Comparison of ENCODE assay signal across 2 cellular contexts in the genomic region with DNA sequence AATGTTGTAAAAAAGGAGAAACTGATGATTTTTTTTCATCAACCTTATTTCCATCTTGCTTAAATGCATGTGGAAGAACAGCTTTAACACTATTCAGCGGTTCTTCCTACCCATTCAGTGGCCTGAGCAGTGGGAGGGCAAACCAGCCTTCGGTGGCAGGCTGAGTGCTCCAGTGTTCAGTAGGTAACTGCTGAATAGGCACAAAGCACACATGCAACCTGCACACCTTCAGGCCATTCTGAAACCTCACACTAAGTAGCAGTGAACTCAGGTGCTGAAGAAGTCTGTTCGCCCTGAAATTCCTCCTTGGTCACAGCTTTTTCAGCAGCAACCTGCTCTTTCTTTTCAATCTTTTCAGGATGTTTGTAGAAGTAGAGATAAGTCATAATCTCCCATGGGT.
TF ChIP-seq lines count a peak whose summit lies in the region.

No MANE protein-coding gene starts in this region.

TF ChIP-seq in HepG2, 621 proteins besides CTCF, POLR2A, EP300 and RAD21 (continues in another document):
- TF ChIP-seq BCL6 (CRISPR knock-in tag; IDR thresholded peaks at IDR 0.05) (no peak), KDM1A (CRISPR knock-in tag; IDR thresholded peaks at IDR 0.05) (no peak), MAFK (conservative IDR thresholded peaks at IDR 0.05 in 1 of 2, IDR thresholded peaks at IDR 0.05 in 1 of 2; ENCODE audit: low read length in 2 of 2) (peak; percentile 54 to 70), IKZF1 (IDR thresholded peaks at IDR 0.05) (no peak), EHMT2 (IDR thresholded peaks at IDR 0.05; ENCODE audit: borderline replicate concordance, low read depth, low read length) (no peak)
- TF ChIP-seq, protein P1, sequence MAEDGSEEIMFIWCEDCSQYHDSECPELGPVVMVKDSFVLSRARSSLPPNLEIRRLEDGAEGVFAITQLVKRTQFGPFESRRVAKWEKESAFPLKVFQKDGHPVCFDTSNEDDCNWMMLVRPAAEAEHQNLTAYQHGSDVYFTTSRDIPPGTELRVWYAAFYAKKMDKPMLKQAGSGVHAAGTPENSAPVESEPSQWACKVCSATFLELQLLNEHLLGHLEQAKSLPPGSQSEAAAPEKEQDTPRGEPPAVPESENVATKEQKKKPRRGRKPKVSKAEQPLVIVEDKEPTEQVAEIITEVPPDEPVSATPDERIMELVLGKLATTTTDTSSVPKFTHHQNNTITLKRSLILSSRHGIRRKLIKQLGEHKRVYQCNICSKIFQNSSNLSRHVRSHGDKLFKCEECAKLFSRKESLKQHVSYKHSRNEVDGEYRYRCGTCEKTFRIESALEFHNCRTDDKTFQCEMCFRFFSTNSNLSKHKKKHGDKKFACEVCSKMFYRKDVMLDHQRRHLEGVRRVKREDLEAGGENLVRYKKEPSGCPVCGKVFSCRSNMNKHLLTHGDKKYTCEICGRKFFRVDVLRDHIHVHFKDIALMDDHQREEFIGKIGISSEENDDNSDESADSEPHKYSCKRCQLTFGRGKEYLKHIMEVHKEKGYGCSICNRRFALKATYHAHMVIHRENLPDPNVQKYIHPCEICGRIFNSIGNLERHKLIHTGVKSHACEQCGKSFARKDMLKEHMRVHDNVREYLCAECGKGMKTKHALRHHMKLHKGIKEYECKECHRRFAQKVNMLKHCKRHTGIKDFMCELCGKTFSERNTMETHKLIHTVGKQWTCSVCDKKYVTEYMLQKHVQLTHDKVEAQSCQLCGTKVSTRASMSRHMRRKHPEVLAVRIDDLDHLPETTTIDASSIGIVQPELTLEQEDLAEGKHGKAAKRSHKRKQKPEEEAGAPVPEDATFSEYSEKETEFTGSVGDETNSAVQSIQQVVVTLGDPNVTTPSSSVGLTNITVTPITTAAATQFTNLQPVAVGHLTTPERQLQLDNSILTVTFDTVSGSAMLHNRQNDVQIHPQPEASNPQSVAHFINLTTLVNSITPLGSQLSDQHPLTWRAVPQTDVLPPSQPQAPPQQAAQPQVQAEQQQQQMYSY (CRISPR knock-in tag; IDR thresholded peaks at IDR 0.05): no peak
- TF ChIP-seq, protein P2, sequence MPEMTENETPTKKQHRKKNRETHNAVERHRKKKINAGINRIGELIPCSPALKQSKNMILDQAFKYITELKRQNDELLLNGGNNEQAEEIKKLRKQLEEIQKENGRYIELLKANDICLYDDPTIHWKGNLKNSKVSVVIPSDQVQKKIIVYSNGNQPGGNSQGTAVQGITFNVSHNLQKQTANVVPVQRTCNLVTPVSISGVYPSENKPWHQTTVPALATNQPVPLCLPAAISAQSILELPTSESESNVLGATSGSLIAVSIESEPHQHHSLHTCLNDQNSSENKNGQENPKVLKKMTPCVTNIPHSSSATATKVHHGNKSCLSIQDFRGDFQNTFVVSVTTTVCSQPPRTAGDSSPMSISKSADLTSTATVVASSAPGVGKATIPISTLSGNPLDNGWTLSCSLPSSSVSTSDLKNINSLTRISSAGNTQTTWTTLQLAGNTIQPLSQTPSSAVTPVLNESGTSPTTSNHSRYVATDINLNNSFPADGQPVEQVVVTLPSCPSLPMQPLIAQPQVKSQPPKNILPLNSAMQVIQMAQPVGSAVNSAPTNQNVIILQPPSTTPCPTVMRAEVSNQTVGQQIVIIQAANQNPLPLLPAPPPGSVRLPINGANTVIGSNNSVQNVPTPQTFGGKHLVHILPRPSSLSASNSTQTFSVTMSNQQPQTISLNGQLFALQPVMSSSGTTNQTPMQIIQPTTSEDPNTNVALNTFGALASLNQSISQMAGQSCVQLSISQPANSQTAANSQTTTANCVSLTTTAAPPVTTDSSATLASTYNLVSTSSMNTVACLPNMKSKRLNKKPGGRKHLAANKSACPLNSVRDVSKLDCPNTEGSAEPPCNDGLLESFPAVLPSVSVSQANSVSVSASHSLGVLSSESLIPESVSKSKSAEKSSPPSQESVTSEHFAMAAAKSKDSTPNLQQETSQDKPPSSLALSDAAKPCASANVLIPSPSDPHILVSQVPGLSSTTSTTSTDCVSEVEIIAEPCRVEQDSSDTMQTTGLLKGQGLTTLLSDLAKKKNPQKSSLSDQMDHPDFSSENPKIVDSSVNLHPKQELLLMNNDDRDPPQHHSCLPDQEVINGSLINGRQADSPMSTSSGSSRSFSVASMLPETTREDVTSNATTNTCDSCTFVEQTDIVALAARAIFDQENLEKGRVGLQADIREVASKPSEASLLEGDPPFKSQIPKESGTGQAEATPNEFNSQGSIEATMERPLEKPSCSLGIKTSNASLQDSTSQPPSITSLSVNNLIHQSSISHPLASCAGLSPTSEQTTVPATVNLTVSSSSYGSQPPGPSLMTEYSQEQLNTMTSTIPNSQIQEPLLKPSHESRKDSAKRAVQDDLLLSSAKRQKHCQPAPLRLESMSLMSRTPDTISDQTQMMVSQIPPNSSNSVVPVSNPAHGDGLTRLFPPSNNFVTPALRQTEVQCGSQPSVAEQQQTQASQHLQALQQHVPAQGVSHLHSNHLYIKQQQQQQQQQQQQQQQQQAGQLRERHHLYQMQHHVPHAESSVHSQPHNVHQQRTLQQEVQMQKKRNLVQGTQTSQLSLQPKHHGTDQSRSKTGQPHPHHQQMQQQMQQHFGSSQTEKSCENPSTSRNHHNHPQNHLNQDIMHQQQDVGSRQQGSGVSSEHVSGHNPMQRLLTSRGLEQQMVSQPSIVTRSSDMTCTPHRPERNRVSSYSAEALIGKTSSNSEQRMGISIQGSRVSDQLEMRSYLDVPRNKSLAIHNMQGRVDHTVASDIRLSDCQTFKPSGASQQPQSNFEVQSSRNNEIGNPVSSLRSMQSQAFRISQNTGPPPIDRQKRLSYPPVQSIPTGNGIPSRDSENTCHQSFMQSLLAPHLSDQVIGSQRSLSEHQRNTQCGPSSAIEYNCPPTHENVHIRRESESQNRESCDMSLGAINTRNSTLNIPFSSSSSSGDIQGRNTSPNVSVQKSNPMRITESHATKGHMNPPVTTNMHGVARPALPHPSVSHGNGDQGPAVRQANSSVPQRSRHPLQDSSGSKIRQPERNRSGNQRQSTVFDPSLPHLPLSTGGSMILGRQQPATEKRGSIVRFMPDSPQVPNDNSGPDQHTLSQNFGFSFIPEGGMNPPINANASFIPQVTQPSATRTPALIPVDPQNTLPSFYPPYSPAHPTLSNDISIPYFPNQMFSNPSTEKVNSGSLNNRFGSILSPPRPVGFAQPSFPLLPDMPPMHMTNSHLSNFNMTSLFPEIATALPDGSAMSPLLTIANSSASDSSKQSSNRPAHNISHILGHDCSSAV (CRISPR knock-in tag; IDR thresholded peaks at IDR 0.05; ENCODE audit: borderline replicate concordance): no peak
- TF ChIP-seq, protein P3, sequence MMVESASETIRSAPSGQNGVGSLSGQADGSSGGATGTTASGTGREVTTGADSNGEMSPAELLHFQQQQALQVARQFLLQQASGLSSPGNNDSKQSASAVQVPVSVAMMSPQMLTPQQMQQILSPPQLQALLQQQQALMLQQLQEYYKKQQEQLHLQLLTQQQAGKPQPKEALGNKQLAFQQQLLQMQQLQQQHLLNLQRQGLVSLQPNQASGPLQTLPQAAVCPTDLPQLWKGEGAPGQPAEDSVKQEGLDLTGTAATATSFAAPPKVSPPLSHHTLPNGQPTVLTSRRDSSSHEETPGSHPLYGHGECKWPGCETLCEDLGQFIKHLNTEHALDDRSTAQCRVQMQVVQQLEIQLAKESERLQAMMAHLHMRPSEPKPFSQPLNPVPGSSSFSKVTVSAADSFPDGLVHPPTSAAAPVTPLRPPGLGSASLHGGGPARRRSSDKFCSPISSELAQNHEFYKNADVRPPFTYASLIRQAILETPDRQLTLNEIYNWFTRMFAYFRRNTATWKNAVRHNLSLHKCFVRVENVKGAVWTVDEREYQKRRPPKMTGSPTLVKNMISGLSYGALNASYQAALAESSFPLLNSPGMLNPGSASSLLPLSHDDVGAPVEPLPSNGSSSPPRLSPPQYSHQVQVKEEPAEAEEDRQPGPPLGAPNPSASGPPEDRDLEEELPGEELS (CRISPR knock-in tag; IDR thresholded peaks at IDR 0.05): no peak

TF ChIP-seq in K562, 482 proteins besides CTCF, POLR2A, EP300 and RAD21:
- TF ChIP-seq SAP30 (IDR thresholded peaks at IDR 0.05; ENCODE audit: borderline replicate concordance, insufficient read depth, low read depth, low read length, poor library complexity, severe bottlenecking) (no peak), MAFG (tag; conservative IDR thresholded peaks at IDR 0.05) (0 out of 2 replicates have a peak, but pooled peaks have one; percentile 24), ZNF316 (IDR thresholded peaks at IDR 0.05) (peak; percentile 27; the same call in 1 of the 2 replicates), MAFF (IDR thresholded peaks at IDR 0.05; ENCODE audit: low read length) (0 out of 2 replicates have a peak, but pooled peaks have one; percentile 6)
